8 cellular contexts compared by ENCODE assay signal in the genomic region with DNA sequence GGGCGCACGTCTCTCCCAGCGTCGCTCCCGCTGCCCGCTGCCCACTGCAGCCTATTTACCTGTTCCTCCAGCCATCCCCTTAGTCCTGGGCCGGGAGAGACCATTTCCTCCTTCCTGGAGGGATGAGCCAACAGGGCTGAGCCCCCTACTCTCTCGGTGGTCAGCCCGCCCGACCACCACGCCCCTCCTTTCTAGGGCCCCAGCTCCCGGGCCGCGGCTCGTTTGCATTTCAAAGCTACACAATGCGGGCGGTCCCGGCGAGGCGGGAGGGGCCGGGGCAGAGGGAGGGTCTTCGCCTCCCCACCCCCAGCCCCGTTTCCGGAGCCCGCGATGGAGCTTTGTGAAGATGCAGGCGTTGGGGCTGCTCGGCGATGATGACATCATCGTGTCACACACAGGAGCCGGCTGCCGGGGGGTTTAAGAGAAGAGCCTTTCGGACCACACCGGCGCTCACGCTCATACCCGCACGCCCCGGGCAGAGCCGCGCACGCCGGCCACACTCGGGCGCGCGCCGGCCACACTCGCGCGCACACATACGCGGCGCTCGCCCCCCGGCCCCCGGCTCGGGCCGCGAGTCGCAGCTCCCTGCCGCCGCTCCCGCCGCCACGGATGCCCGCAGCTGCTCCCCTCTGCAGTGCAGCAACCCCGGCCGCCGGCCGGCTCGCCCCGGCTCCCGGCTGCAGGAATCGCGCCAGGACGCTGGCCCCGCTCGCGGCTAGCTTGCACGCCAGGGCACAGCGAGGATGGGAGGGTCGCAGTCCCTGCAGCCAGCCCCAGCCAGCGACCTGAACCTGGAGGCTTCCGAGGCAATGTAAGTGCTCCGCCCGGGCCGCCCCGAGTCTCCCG.
DNase-seq lines count a peak whose midpoint lies in the region; ATAC-seq, FAIRE-seq and TF ChIP-seq lines count a peak whose summit lies in the region.

No MANE protein-coding gene starts in this region.

- no peaks in the 10 kb centered on the region for H3K27me3 ChIP-seq in rectal smooth muscle tissue (ENCODE audit: control insufficient read depth, insufficient read depth, low read length)

- no peak for FAIRE-seq in GM12891 (lab: Jason Lieb, UNC)

- H3K27ac ChIP-seq in rectal smooth muscle tissue (ENCODE audit: low read depth, low read length), result no peak overlapping the region

- no peak overlapping the region for H3K9ac ChIP-seq in rectal smooth muscle tissue (ENCODE audit: low read length)

- peak overlapping the region; percentile 61 for H3K4me3 ChIP-seq in fibroblast of villous mesenchyme (ENCODE audit: low read depth, low read length)
- peak overlapping the region; percentile 32 for H3K4me3 ChIP-seq in rectal smooth muscle tissue (ENCODE audit: low read length)

- peak; percentile 96 for DNase-seq in ELF-1 (ENCODE audit: low read depth, low spot score)
- DNase-seq in NCI-H748 (lab: John Stamatoyannopoulos, UW; ENCODE audit: unreplicated experiment), result peak; percentile 88
- DNase-seq in fibroblast of villous mesenchyme (ENCODE audit: low read depth), result peak; percentile 39
- no peak for DNase-seq in GM12891 (ENCODE audit: insufficient read length, low spot score)
- DNase-seq in OCI-M1 (lab: John Stamatoyannopoulos, UW), result no peak

- no peak for TF ChIP-seq CTCF in fibroblast of villous mesenchyme (IDR thresholded peaks at IDR 0.05; ENCODE audit: insufficient read depth, low read depth, low read length)

- ATAC-seq in HG02840 (IDR thresholded peaks at IDR 0.05; ENCODE audit: low FRiP score, unreplicated experiment), result no peak
- no peak for ATAC-seq in GM21717 (IDR thresholded peaks at IDR 0.05; ENCODE audit: unreplicated experiment)

- peaks cover 32% of the 10 kb centered on the region for H3K4me1 ChIP-seq in rectal smooth muscle tissue (ENCODE audit: control insufficient read depth, insufficient read depth, low read length)

- no peaks in the 10 kb centered on the region for H3K36me3 ChIP-seq in rectal smooth muscle tissue (ENCODE audit: control insufficient read depth, insufficient read depth, low read length)

- no peak for TF ChIP-seq POLR2A in GM12891 (IDR thresholded peaks at IDR 0.05; ENCODE audit: low read depth, low read length)

TF ChIP-seq in GM12891, 5 proteins besides CTCF, POLR2A, EP300 and RAD21:
- TF ChIP-seq POLR2AphosphoS5 (IDR thresholded peaks at IDR 0.05; ENCODE audit: low read depth, low read length), result no peak
- no peak for TF ChIP-seq PAX5 (IDR thresholded peaks at IDR 0.05; ENCODE audit: insufficient read depth, low read length, severe bottlenecking)
- no peak for TF ChIP-seq POU2F2 (IDR thresholded peaks at IDR 0.05; ENCODE audit: low read depth, low read length)
- TF ChIP-seq SPI1 (IDR thresholded peaks at IDR 0.05; ENCODE audit: low read depth, low read length), result no peak
- no peak for TF ChIP-seq TAF1 (IDR thresholded peaks at IDR 0.05; ENCODE audit: low read depth, low read length)
TF ChIP-seq in GM12891: peak in this region for 0.

Comparison
In these comparisons a context has a peak if more than half of its experiments do, and no peak if none do; other contexts are left out.
1. DNase-seq: peak in ELF-1 (single experiment), NCI-H748 (single experiment) and fibroblast of villous mesenchyme (single experiment); none in GM12891 (single experiment) and OCI-M1 (single experiment).